Comparison of ENCODE assay signal across 8 cellular contexts in genomic region chr15:88913850-88914169, GRCh38. TPM values are rescaled to one million over a fixed set of nuclear protein-coding genes. Genes with fewer than 3 reads are reported as not detected.
DNase-seq lines count a peak whose midpoint lies in the region; ATAC-seq and TF ChIP-seq lines count a peak whose summit lies in the region.

No MANE protein-coding gene starts in this region.

- no peak for TF ChIP-seq CTCF in heart right ventricle (IDR thresholded peaks at IDR 0.05)
- TF ChIP-seq CTCF in lower lobe of right lung (IDR thresholded peaks at IDR 0.05): no peak
- TF ChIP-seq CTCF in uterus (IDR thresholded peaks at IDR 0.05): no peak

- H3K27me3 ChIP-seq in heart right ventricle (no peaks in the 10 kb centered on the region), lower lobe of right lung (ENCODE audit: low read depth) (no peaks in the 10 kb centered on the region), uterus (no peaks in the 10 kb centered on the region)

- no peaks in the 10 kb centered on the region for H3K9me3 ChIP-seq in heart right ventricle
- H3K9me3 ChIP-seq in lower lobe of right lung: no peaks in the 10 kb centered on the region
- H3K9me3 ChIP-seq in uterus: no peaks in the 10 kb centered on the region

- H3K9me3 Mint-ChIP-seq in activated naive CD8-positive, alpha-beta T cell treated with anti-CD3 and anti-CD28 coated beads, Interleukin-2, amount 50 U/mL, for 24 hours: no peaks in the 10 kb centered on the region

- H3K27ac Mint-ChIP-seq in activated naive CD8-positive, alpha-beta T cell treated with anti-CD3 and anti-CD28 coated beads, Interleukin-2, amount 50 U/mL, for 24 hours: peak overlapping the region; percentile 90

- H3K4me1 Mint-ChIP-seq in activated naive CD8-positive, alpha-beta T cell treated with anti-CD3 and anti-CD28 coated beads, Interleukin-2, amount 50 U/mL, for 24 hours: peaks cover 28% of the 10 kb centered on the region

- H3K36me3 ChIP-seq in heart right ventricle: peaks cover 0 to 15% (median 0%) of the 10 kb centered on the region in 9 donors
- H3K36me3 ChIP-seq in lower lobe of right lung: peaks cover 9% of the 10 kb centered on the region
- no peaks in the 10 kb centered on the region for H3K36me3 ChIP-seq in uterus

- H3K4me3 ChIP-seq in heart right ventricle (peak overlapping the region in 9 of 10 donors; percentile 68 to 97 (median 80)), lower lobe of right lung (peak overlapping the region; percentile 86), uterus (peak overlapping the region in 1 of 2 donors; percentile 71)

- TF ChIP-seq POLR2A in uterus (IDR thresholded peaks at IDR 0.05): no peak

- ATAC-seq in heart right ventricle: no peak
- no peak for ATAC-seq in Right ventricle myocardium inferior
- ATAC-seq in activated naive CD8-positive, alpha-beta T cell treated with anti-CD3 and anti-CD28 coated beads, Interleukin-2, amount 50 U/mL, for 24 hours: no peak
- no peak for ATAC-seq in lower lobe of right lung

- peaks cover 12 to 61% (median 43%) of the 10 kb centered on the region in 9 donors for H3K4me1 ChIP-seq in heart right ventricle
- peaks cover 25% of the 10 kb centered on the region for H3K4me1 ChIP-seq in lower lobe of right lung
- H3K4me1 ChIP-seq in uterus: peaks cover 0 to 10% of the 10 kb centered on the region in 2 donors

- no peaks in the 10 kb centered on the region for H3K36me3 Mint-ChIP-seq in activated naive CD8-positive, alpha-beta T cell treated with anti-CD3 and anti-CD28 coated beads, Interleukin-2, amount 50 U/mL, for 24 hours (ENCODE audit: low read depth)

- intact Hi-C loops in heart right ventricle (cut with DNase I) (loop anchor here in 2 of 10 donors (5.0 kb wide), 2 partner anchors 68 to 103 kb away; no protein-coding TSS in a partner anchor), Right ventricle myocardium inferior (cut with DNase I) (loop anchor here (2.0 kb wide), 2 partner anchors 19 to 103 kb away; no protein-coding TSS in a partner anchor), lower lobe of right lung (cut with DNase I) (no loop called here), uterus (cut with DNase I; ENCODE audit: low total_unique reads) (no loop called here)

- DNase-seq in heart right ventricle (no peak), Right ventricle myocardium inferior (ENCODE audit: missing footprints) (no peak), lower lobe of right lung (no peak), uterus (no peak), NCI-H2081 (lab: John Stamatoyannopoulos, UW) (no peak), NCI-H1694 (lab: John Stamatoyannopoulos, UW) (no peak), MV-4-11 (lab: John Stamatoyannopoulos, UW) (no peak)
- DNase-seq in activated naive CD8-positive, alpha-beta T cell treated with anti-CD3 and anti-CD28 coated beads, Interleukin-2, amount 50 U/mL, for 24 hours: no peak

- H3K27me3 Mint-ChIP-seq in activated naive CD8-positive, alpha-beta T cell treated with anti-CD3 and anti-CD28 coated beads, Interleukin-2, amount 50 U/mL, for 24 hours: peaks cover 6% of the 10 kb centered on the region

- 65 to 71% methylated on average over 4 of the region's 4 CpGs for WGBS in heart right ventricle, 2 donors

- H3K27ac ChIP-seq in heart right ventricle (peak overlapping the region in 8 of 10 donors; percentile 88 to 97 (median 93)), lower lobe of right lung (peak overlapping the region; percentile 75), uterus (peak overlapping the region; percentile 94)

- peak overlapping the region; percentile 86 for H3K4me3 Mint-ChIP-seq in activated naive CD8-positive, alpha-beta T cell treated with anti-CD3 and anti-CD28 coated beads, Interleukin-2, amount 50 U/mL, for 24 hours

RNA-seq across cellular contexts. Expression of gene MFGE8, which starts 0.6 kb away (rescaled TPM):
- total RNA-seq in heart right ventricle (100 to 1,000 TPM; 359 to 690 (median 511) TPM), Right ventricle myocardium inferior (321 TPM), lower lobe of right lung (125 TPM), uterus (100 to 1,000 TPM; 212 to 664 (median 370) TPM)
- polyA plus RNA-seq in heart right ventricle: 100 to 1,000 TPM; 414 to 528 TPM

RNA-seq across cellular contexts. Expression of gene HAPLN3, which starts 18.5 kb away (rescaled TPM):
- total RNA-seq in heart right ventricle: 10 to 100 TPM in 1 of 10 donors, 1 to 10 TPM in 9; 1.2 to 25.8 (median 3.7) TPM
- polyA plus RNA-seq in heart right ventricle: 1 to 10 TPM; 3.8 to 7.3 TPM
- 1.1 TPM for total RNA-seq in Right ventricle myocardium inferior
- total RNA-seq in lower lobe of right lung: 2.7 TPM
- total RNA-seq in uterus: 10 to 100 TPM; 17.9 to 34.8 (median 23.1) TPM
